ENCODE assay signal across 14 cellular contexts in genomic region chr9:129720181-129720864, GRCh38. TPM values are rescaled to one million over a fixed set of nuclear protein-coding genes. Genes with fewer than 3 reads are reported as not detected.
A peak's percentile ranks its signal among the peaks of the same experiment; 100 is the strongest.
DNase-seq lines count a peak whose midpoint lies in the region; ATAC-seq, FAIRE-seq and TF ChIP-seq lines count a peak whose summit lies in the region.
"Had no signal": no experiment of that assay in that cellular context is flagged by ENCODE, and none has a peak within 500 bp of the region (broad histone marks: within the 10 kb centered on the region; RNA-seq: fewer than 3 reads in every experiment).

No MANE protein-coding gene starts in this region.

- H3K56ac ChIP-seq in mesendoderm (ENCODE audit: low read length) = no peak overlapping the region

- H3K18ac ChIP-seq in mesendoderm (ENCODE audit: low read length) = no peak overlapping the region

- H3K4me3 Mint-ChIP-seq in CD14-positive monocyte (no peak overlapping the region), HFFc6 (no peak overlapping the region)
- H3K4me3 Mint-ChIP-seq: activated CD4-positive, alpha-beta T cell treated with anti-CD3 and anti-CD28 coated beads for 36 hours had no signal

- H3K27ac ChIP-seq in GM12878 (ENCODE audit: control insufficient read depth, insufficient read depth) (no peak overlapping the region), mesendoderm (ENCODE audit: low read depth, low read length) (no peak overlapping the region), lower lobe of right lung (no peak overlapping the region)
- H3K27ac ChIP-seq: coronary artery, right atrium auricular region had no signal

- H4K8ac ChIP-seq in mesendoderm (ENCODE audit: low read depth, low read length) = no peak overlapping the region

- DNase-seq in CD14-positive monocyte (ENCODE audit: low spot score) = no peak
- DNase-seq in HFFc6 = no peak
- no peak for DNase-seq in GM12878 (ENCODE audit: low read depth, low spot score)
- peak; percentile 71 for DNase-seq in mesendoderm
- DNase-seq in NOMO-1 treated with dmso at 0.1 percent for 144 hours (lab: John Stamatoyannopoulos, UW; ENCODE audit: unreplicated experiment) = no peak
- DNase-seq in lower lobe of right lung = no peak
- no peak for DNase-seq in HK-2 (ENCODE audit: unreplicated experiment)
- DNase-seq: activated CD4-positive, alpha-beta T cell treated with anti-CD3 and anti-CD28 coated beads for 36 hours; activated naive CD4-positive, alpha-beta T cell treated with Interleukin-2 at 50 U/mL for 16 hours had no signal

- H3K4me2 ChIP-seq in GM12878 (ENCODE audit: control insufficient read depth, insufficient read depth) = no peak overlapping the region
- no peak overlapping the region for H3K4me2 ChIP-seq in mesendoderm (ENCODE audit: low read length)

- no peak overlapping the region for H2BK5ac ChIP-seq in mesendoderm (ENCODE audit: low read length)

- no peaks in the 10 kb centered on the region for H3K79me2 ChIP-seq in GM12878 (ENCODE audit: control insufficient read depth, insufficient read depth, low read length)
- H3K79me2 ChIP-seq in mesendoderm (ENCODE audit: control insufficient read depth, insufficient read depth, low read length) = no peaks in the 10 kb centered on the region

- BruUV-seq in GM12878 (replicated peaks; lab: Mats Ljungman, UMichigan) = no TSS peak

- no peaks in the 10 kb centered on the region for H3K4me1 ChIP-seq in GM12878 (ENCODE audit: control insufficient read depth, insufficient read depth, low read length)
- H3K4me1 ChIP-seq in mesendoderm (ENCODE audit: control insufficient read depth, low read depth, low read length) = no peaks in the 10 kb centered on the region
- H3K4me1 ChIP-seq in lower lobe of right lung = no peaks in the 10 kb centered on the region
- H3K4me1 ChIP-seq: right atrium auricular region had no signal

- no peaks in the 10 kb centered on the region for H3K9me3 ChIP-seq in GM12878 (replicated peaks; ENCODE audit: control insufficient read depth, insufficient read depth, low read length)
- no peaks in the 10 kb centered on the region for H3K9me3 ChIP-seq in lower lobe of right lung
- H3K9me3 ChIP-seq: right atrium auricular region had no signal

- H3K36me3 ChIP-seq in GM12878 (ENCODE audit: control insufficient read depth in 2 of 2, insufficient read depth in 2 of 2, low read length in 1 of 2) = no peaks in the 10 kb centered on the region
- H3K36me3 ChIP-seq in mesendoderm (ENCODE audit: control insufficient read depth, insufficient read depth, low read length) = no peaks in the 10 kb centered on the region
- H3K36me3 ChIP-seq in lower lobe of right lung = no peaks in the 10 kb centered on the region
- H3K36me3 ChIP-seq: right atrium auricular region had no signal

- no peak overlapping the region for H2BK15ac ChIP-seq in mesendoderm (replicated peaks; ENCODE audit: low read depth)

- H3K4me3 ChIP-seq in GM12878 = no peak overlapping the region
- no peak overlapping the region for H3K4me3 ChIP-seq in mesendoderm (ENCODE audit: low read length)
- no peak overlapping the region for H3K4me3 ChIP-seq in lower lobe of right lung
- H3K4me3 ChIP-seq: coronary artery, right atrium auricular region had no signal

- H3K9ac ChIP-seq in GM12878 (ENCODE audit: control insufficient read depth, insufficient read depth, low read length) (no peak overlapping the region), mesendoderm (ENCODE audit: low read length) (no peak overlapping the region)

- H2AFZ ChIP-seq in GM12878 (ENCODE audit: control insufficient read depth, low read depth, low read length) = no peak overlapping the region

- FAIRE-seq in GM12878 (lab: Jason Lieb, UNC) = no peak
- FAIRE-seq: GM18507 had no signal

- POLR2A ChIA-PET in GM12878 (lab: Charles Lee) = interaction anchor here (0.5 kb wide), 1 partner anchor 108 kb away, joined by 4 read pairs; no protein-coding TSS in a partner anchor

- intact Hi-C loops in CD14-positive monocyte (cut with micrococcal nuclease) (loop anchor here in 1 of 2 donors (10.0 kb wide), 1 partner anchor 586 kb away; no protein-coding TSS in a partner anchor), GM12878 (cut with micrococcal nuclease; ENCODE audit: unreplicated experiment) (no loop called here), lower lobe of right lung (cut with DNase I) (no loop called here)

- TF ChIP-seq EP300 in GM12878 (IDR thresholded peaks at IDR 0.05; ENCODE audit: borderline replicate concordance in 1 of 2, control insufficient read depth in 1 of 2, low read depth in 2 of 2, low read length in 2 of 2) = no peak

- no peak overlapping the region for H3K4ac ChIP-seq in mesendoderm (ENCODE audit: low read depth, low read length)

- H3K79me1 ChIP-seq in mesendoderm (ENCODE audit: low read length) = no peaks in the 10 kb centered on the region

- no peaks in the 10 kb centered on the region for H4K20me1 ChIP-seq in GM12878 (ENCODE audit: control insufficient read depth, insufficient read depth)

- RAD21 ChIA-PET in GM12878 (lab: Charles Lee; ENCODE audit: unreplicated experiment) = no interaction called here

- no peak overlapping the region for H3K23ac ChIP-seq in mesendoderm (ENCODE audit: low read length)

- CTCF ChIA-PET in GM12878 (lab: Yijun Ruan, JAX) = interaction anchor here (1.1 kb wide), 1 partner anchor 76 kb away, joined by 3 read pairs; no protein-coding TSS in a partner anchor

- no peak overlapping the region for H2AK5ac ChIP-seq in mesendoderm (ENCODE audit: low read length)

- H3K36me3 Mint-ChIP-seq in CD14-positive monocyte (no peaks in the 10 kb centered on the region), HFFc6 (ENCODE audit: low read depth) (peaks cover 17% of the 10 kb centered on the region; the same call in 1 of the 2 replicates)

- no peak for TF ChIP-seq POLR2A in GM12878 (IDR thresholded peaks at IDR 0.05; ENCODE audit: low read depth, low read length)

- TF ChIP-seq CTCF in CD14-positive monocyte (IDR thresholded peaks at IDR 0.05) (peak; percentile 10), HFFc6 (IDR thresholded peaks at IDR 0.05) (peak; percentile 68), GM12878 (IDR thresholded peaks at IDR 0.05 in 2 of 3, conservative IDR thresholded peaks at IDR 0.05 in 1 of 3; ENCODE audit: control insufficient read depth in 2 of 3, extremely low read depth in 1 of 3, insufficient read depth in 1 of 3, low read depth in 3 of 3, low read length in 3 of 3) (peak in 2 of 3 experiments; percentile 13 to 28; a peak in 2 of 6 replicates), lower lobe of right lung (IDR thresholded peaks at IDR 0.05) (no peak)

- H3K4me1 Mint-ChIP-seq in CD14-positive monocyte = no peaks in the 10 kb centered on the region
- H3K4me1 Mint-ChIP-seq in HFFc6 (ENCODE audit: low read depth) = peaks cover 23% of the 10 kb centered on the region
- H3K4me1 Mint-ChIP-seq: activated CD4-positive, alpha-beta T cell treated with anti-CD3 and anti-CD28 coated beads for 36 hours had no signal

- no peak overlapping the region for H2BK120ac ChIP-seq in mesendoderm (ENCODE audit: low read depth, low read length)

- ATAC-seq in GM12878 (0 out of 3 replicates have a peak, but pooled peaks have one; percentile 20), lower lobe of right lung (no peak), HG03025 (IDR thresholded peaks at IDR 0.05; ENCODE audit: low FRiP score, unreplicated experiment) (no peak)
- ATAC-seq: activated CD4-positive, alpha-beta T cell treated with anti-CD3 and anti-CD28 coated beads for 36 hours had no signal

- H4K5ac ChIP-seq in mesendoderm (ENCODE audit: low read length) = no peak overlapping the region

- H3K9me3 Mint-ChIP-seq in CD14-positive monocyte (peaks cover 0 to 3% (median 0%) of the 10 kb centered on the region in 7 donors), HFFc6 (no peaks in the 10 kb centered on the region)

- SMC1A ChIA-PET in GM12878 (lab: Charles Lee; ENCODE audit: uncharacterized antibody, unreplicated experiment) = no interaction called here

- TF ChIP-seq RAD21 in GM12878 (IDR thresholded peaks at IDR 0.05; ENCODE audit: insufficient read depth, low read depth, low read length) = no peak

- WGBS in GM12878 (ENCODE audit: insufficient coverage, insufficient replicate concordance, low lambda C conversion rate, missing lambda C conversion rate) = 67% methylated on average over 31 of the region's 31 CpGs
- WGBS in mesendoderm (ENCODE audit: extremely low coverage, insufficient coverage, low lambda C conversion rate) = no CpG with 5 or more reads among the region's 31 CpGs

- no peaks in the 10 kb centered on the region for H3K27me3 ChIP-seq in GM12878 (replicated peaks in 1 of 2; ENCODE audit: control insufficient read depth in 2 of 2, insufficient read depth in 2 of 2, low read length in 1 of 2)
- H3K27me3 ChIP-seq in mesendoderm (ENCODE audit: insufficient read depth, low read length, poor library complexity) = no peaks in the 10 kb centered on the region
- peaks cover 6% of the 10 kb centered on the region for H3K27me3 ChIP-seq in lower lobe of right lung (ENCODE audit: low read depth)
- H3K27me3 ChIP-seq: right atrium auricular region had no signal

- H3K27me3 Mint-ChIP-seq in CD14-positive monocyte (ENCODE audit: low read depth in 3 of 3) = peaks cover 7 to 16% (median 12%) of the 10 kb centered on the region in 3 donors
- no peaks in the 10 kb centered on the region; the same call in 1 of the 2 replicates for H3K27me3 Mint-ChIP-seq in HFFc6 (ENCODE audit: insufficient read depth)

- H3K27ac Mint-ChIP-seq in CD14-positive monocyte (no peak overlapping the region), HFFc6 (no peak overlapping the region)
- H3K27ac Mint-ChIP-seq: activated CD4-positive, alpha-beta T cell treated with anti-CD3 and anti-CD28 coated beads for 36 hours had no signal

- in situ Hi-C loops in GM12878 (cut with MboI) = no loop called here

RNA-seq across cellular contexts. Expression of gene PTGES, which starts 32.5 kb away (rescaled TPM):
- under 1 TPM; 0.29 to 0.84 TPM for polyA plus RNA-seq in CD14-positive monocyte
- total RNA-seq in HFFc6 (2021; fragmentation: NEBNext Ultra II Directional; extraction: Animal tissue kit (Norgen Biotek cat#: 25700)) = 10 to 100 TPM; 11.3 to 29.6 (median 26.0) TPM
- not detected in 2 replicates for total RNA-seq in GM12878 (2013; cell fraction: nucleolus; rRNA removed)
- total RNA-seq in GM12878 (2014; rRNA removed) = 0.11 TPM in 1 of 2 replicates, not detected in the other
- total RNA-seq in GM12878 (2014; rRNA removed; fragmentation: Illumina TruSeq; extraction: Trizol) = not detected in 2 replicates
- total RNA-seq in GM12878 (2021) = not detected in 2 replicates
- not detected for polyA plus RNA-seq in GM12878 (2011; ENCODE audit: low read depth)
- polyA plus RNA-seq in GM12878 (2011; rRNA removed) = 0.37 and 0.57 TPM in 2 replicates
- polyA plus RNA-seq in GM12878 (2011; cell fraction: cytosol; rRNA removed) = 0.89 and 1.3 TPM in 2 replicates
- polyA plus RNA-seq in GM12878 (2011; cell fraction: nucleus; rRNA removed) = 0.18 and 0.28 TPM in 2 replicates
- polyA plus RNA-seq in GM12878 (2012) = 0.08 TPM in 1 of 2 replicates, not detected in the other
- not detected in 2 replicates for polyA plus RNA-seq in GM12878 (2014; fragmentation: Illumina TruSeq; extraction: Trizol)
- polyA plus RNA-seq in GM12878 (2014; fragmentation: Nextera tagmentation; extraction: Ambion mirVana) = not detected
- not detected in 2 replicates for polyA plus RNA-seq in GM12878 (2014; rRNA removed)
- polyA plus RNA-seq in GM12878 (2016; fragmentation: Nextera tagmentation; extraction: Ambion mirVana) = not detected
- polyA minus RNA-seq in GM12878 (2011; rRNA and poly(A)+ RNA removed) = 0.29 and 1.1 TPM in 2 replicates
- 1.9 and 2.4 TPM in 2 replicates for polyA minus RNA-seq in GM12878 (2011; cell fraction: cytosol; rRNA and poly(A)+ RNA removed)
- 0.24 and 0.48 TPM in 2 replicates for polyA minus RNA-seq in GM12878 (2011; cell fraction: nucleus; rRNA and poly(A)+ RNA removed)
- polyA plus RNA-seq in mesendoderm (2013, experiment 1 of 2) = 1.2 TPM
- polyA plus RNA-seq in mesendoderm (2013, experiment 2 of 2) = 1.0 TPM
- 3.9 TPM for total RNA-seq in lower lobe of right lung

RNA-seq across cellular contexts. Expression of gene PRRX2, which starts 54.9 kb away (rescaled TPM):
- polyA plus RNA-seq in CD14-positive monocyte = not detected
- total RNA-seq in HFFc6 (2021; fragmentation: NEBNext Ultra II Directional; extraction: Animal tissue kit (Norgen Biotek cat#: 25700)) = 100 to 1,000 TPM in 4 of 6 experiments, 10 to 100 TPM in 2; 34.0 to 113 (median 102) TPM
- not detected in 2 replicates for total RNA-seq in GM12878 (2013; cell fraction: nucleolus; rRNA removed)
- total RNA-seq in GM12878 (2014; rRNA removed) = not detected in 2 replicates
- not detected in 2 replicates for total RNA-seq in GM12878 (2014; rRNA removed; fragmentation: Illumina TruSeq; extraction: Trizol)
- not detected in 2 replicates for total RNA-seq in GM12878 (2021)
- polyA plus RNA-seq in GM12878 (2011; ENCODE audit: low read depth) = not detected
- polyA plus RNA-seq in GM12878 (2011; rRNA removed) = not detected in 2 replicates
- polyA plus RNA-seq in GM12878 (2011; cell fraction: cytosol; rRNA removed) = not detected in 2 replicates
- not detected in 2 replicates for polyA plus RNA-seq in GM12878 (2011; cell fraction: nucleus; rRNA removed)
- polyA plus RNA-seq in GM12878 (2012) = not detected in 2 replicates
- not detected in 2 replicates for polyA plus RNA-seq in GM12878 (2014; fragmentation: Illumina TruSeq; extraction: Trizol)
- polyA plus RNA-seq in GM12878 (2014; fragmentation: Nextera tagmentation; extraction: Ambion mirVana) = not detected
- not detected in 2 replicates for polyA plus RNA-seq in GM12878 (2014; rRNA removed)
- polyA plus RNA-seq in GM12878 (2016; fragmentation: Nextera tagmentation; extraction: Ambion mirVana) = not detected
- not detected in 2 replicates for polyA minus RNA-seq in GM12878 (2011; rRNA and poly(A)+ RNA removed)
- not detected in 2 replicates for polyA minus RNA-seq in GM12878 (2011; cell fraction: cytosol; rRNA and poly(A)+ RNA removed)
- polyA minus RNA-seq in GM12878 (2011; cell fraction: nucleus; rRNA and poly(A)+ RNA removed) = not detected in 2 replicates
- 5.4 TPM for polyA plus RNA-seq in mesendoderm (2013, experiment 1 of 2)
- polyA plus RNA-seq in mesendoderm (2013, experiment 2 of 2) = 5.1 TPM
- 2.5 TPM for total RNA-seq in lower lobe of right lung
- total RNA-seq: glomerular endothelial cell had no signal

Comparison
In these comparisons a context has a peak if more than half of its experiments do, and no peak if none do; other contexts are left out.
1. RNA of gene PRRX2, which starts 54.9 kb away (total RNA-seq): 34.0 to 113 TPM in HFFc6; 2.5 TPM in lower lobe of right lung (single experiment) and not detected in GM12878; every median in the first group is over 10 times any median in the second.